In genomic region chr18:62522510-62523254, GRCh38 we compare ENCODE assay signal across 1 cellular context.
TF ChIP-seq lines count a peak whose summit lies in the region.

Gene ZCCHC2, plus strand, starts transcription at chr18:62523025. Its CDS starts 400 bp downstream, at chr18:62523425.

TF ChIP-seq in WTC11, 78 proteins besides CTCF, POLR2A, EP300 and RAD21 (continued from another document):
- TF ChIP-seq ARID4B (CRISPR knock-in tag; IDR thresholded peaks at IDR 0.05; ENCODE audit: borderline replicate concordance), result peak; percentile 87; the same call in 1 of the 2 replicates
- TF ChIP-seq GTF2I (CRISPR knock-in tag; conservative IDR thresholded peaks at IDR 0.05), result no peak
- TF ChIP-seq GRHL2 (CRISPR knock-in tag; IDR thresholded peaks at IDR 0.05; ENCODE audit: insufficient replicate concordance, severe bottlenecking), result no peak
- no peak for TF ChIP-seq MXD4 (CRISPR knock-in tag; IDR thresholded peaks at IDR 0.05; ENCODE audit: borderline replicate concordance)
- TF ChIP-seq CREB1 (CRISPR knock-in tag; IDR thresholded peaks at IDR 0.05), result peak; percentile 89
- TF ChIP-seq TCF7 (CRISPR knock-in tag; IDR thresholded peaks at IDR 0.05; ENCODE audit: low read depth), result 0 out of 2 replicates have a peak, but pooled peaks have one; percentile 34
- TF ChIP-seq ZNF138 (CRISPR knock-in tag; conservative IDR thresholded peaks at IDR 0.05), result 0 out of 2 replicates have a peak, but pooled peaks have one; percentile 9
